In genomic region chr2:140621963-140622362, GRCh38 we compare ENCODE assay signal across 29 cellular contexts.
"Had no signal": no experiment of that assay in that cellular context is flagged by ENCODE, and none has a peak within 500 bp of the region (broad histone marks: within the 10 kb centered on the region; RNA-seq: fewer than 3 reads in every experiment).

No MANE protein-coding gene starts in this region.

- H3K4me3 ChIP-seq: colonic mucosa, coronary artery, dorsolateral prefrontal cortex, esophagus muscularis mucosa, esophagus squamous epithelium, gastrocnemius medialis, gastroesophageal sphincter, heart left ventricle, heart right ventricle had no signal

- DNase-seq: colonic mucosa; cortex of kidney; dermis blood vessel endothelial cell; dorsolateral prefrontal cortex; effector CD4-positive, alpha-beta T cell; effector CD8-positive, alpha-beta T cell; effector memory CD4-positive, alpha-beta T cell; effector memory CD8-positive, alpha-beta T cell; endodermal cell; erythroblast; esophagus squamous epithelium; foreskin fibroblast; foreskin keratinocyte; foreskin melanocyte; gastrocnemius medialis; glutamatergic neuron; head of caudate nucleus; heart left ventricle; heart right ventricle had no signal

- H3K4me3 Mint-ChIP-seq: dendritic cell treated with granulocyte-macrophage colony-stimulating factor and Interleukin-4, amounts not matched to agents 40 ng/mL and 50 ng/mL, for 4 days; effector memory CD8-positive, alpha-beta T cell; endodermal cell had no signal

- H3K27me3 ChIP-seq: colonic mucosa, dorsolateral prefrontal cortex, esophagus muscularis mucosa, esophagus squamous epithelium, foreskin keratinocyte, gastrocnemius medialis, gastroesophageal sphincter, heart left ventricle, heart right ventricle had no signal

- FAIRE-seq: colon, endometrium, endothelial cell of umbilical vein, frontal cortex had no signal

- ATAC-seq: effector memory CD8-positive, alpha-beta T cell; esophagus mucosa; foreskin keratinocyte; gastrocnemius medialis; gastroesophageal sphincter; heart left ventricle; heart right ventricle had no signal

- H3K9me3 Mint-ChIP-seq: endodermal cell had no signal

- H3K27ac ChIP-seq: colonic mucosa, coronary artery, dorsolateral prefrontal cortex, epithelial cell of prostate, esophagus muscularis mucosa, esophagus squamous epithelium, foreskin keratinocyte, gastrocnemius medialis, gastroesophageal sphincter, heart left ventricle, heart right ventricle had no signal

- H3K27me3 Mint-ChIP-seq: dendritic cell treated with granulocyte-macrophage colony-stimulating factor and Interleukin-4, amounts not matched to agents 40 ng/mL and 50 ng/mL, for 4 days; effector memory CD8-positive, alpha-beta T cell had no signal

- H3K36me3 ChIP-seq: colonic mucosa, esophagus muscularis mucosa, esophagus squamous epithelium, gastrocnemius medialis, gastroesophageal sphincter, heart left ventricle, heart right ventricle had no signal

- H3K4me1 ChIP-seq: colonic mucosa, esophagus muscularis mucosa, esophagus squamous epithelium, foreskin keratinocyte, gastrocnemius medialis, gastroesophageal sphincter, heart left ventricle, heart right ventricle had no signal

- H3K9me3 ChIP-seq: colonic mucosa, esophagus muscularis mucosa, esophagus squamous epithelium, gastrocnemius medialis, gastroesophageal sphincter, heart left ventricle, heart right ventricle had no signal

- H3K27ac Mint-ChIP-seq: dendritic cell treated with granulocyte-macrophage colony-stimulating factor and Interleukin-4, amounts not matched to agents 40 ng/mL and 50 ng/mL, for 4 days; effector memory CD8-positive, alpha-beta T cell; endodermal cell had no signal
